In the genomic region with DNA sequence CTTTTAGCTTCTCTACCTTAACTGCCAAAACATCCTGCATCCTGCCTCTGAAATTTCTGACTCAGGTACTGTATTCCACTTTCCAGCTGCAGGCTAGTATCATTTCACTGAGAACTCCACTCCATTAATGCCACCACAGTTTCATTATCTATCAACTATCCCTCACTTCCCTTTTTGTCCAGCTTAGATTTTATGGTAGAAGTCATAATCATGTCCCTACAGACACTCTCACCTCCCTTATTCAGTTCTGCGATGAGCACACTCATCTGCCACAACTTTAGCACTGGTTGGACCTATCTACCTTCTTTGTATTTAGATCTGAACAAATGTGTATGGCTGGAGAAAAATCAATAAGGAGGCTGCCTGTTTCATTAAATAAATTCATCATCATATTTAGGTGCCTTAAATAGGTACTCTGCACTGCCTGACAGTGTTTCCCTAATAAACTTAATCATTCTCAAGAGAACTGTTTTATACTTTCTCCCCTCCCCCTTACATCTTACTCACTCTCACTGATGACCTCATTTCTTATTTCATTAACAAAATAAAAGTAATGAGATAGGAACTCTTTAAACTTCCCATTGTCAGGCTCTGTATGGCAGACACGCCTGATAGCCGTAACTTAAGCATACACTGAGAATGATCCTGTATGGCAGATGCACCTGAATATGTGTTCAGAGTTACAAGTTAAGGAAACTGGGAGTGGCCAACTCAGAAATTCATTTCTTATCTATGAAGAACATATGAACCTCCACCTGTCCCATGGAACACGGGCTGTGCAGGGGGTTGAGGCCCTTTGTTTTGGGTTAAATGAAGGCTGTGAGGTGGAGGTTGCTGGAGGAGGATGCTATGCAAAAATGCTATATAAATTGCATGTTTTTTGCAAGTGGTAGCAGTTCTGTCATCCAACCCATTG, we compare ENCODE assay signal across 9 cellular contexts.
DNase-seq lines count a peak whose midpoint lies in the region; ATAC-seq and TF ChIP-seq lines count a peak whose summit lies in the region.
"Had no signal": no experiment of that assay in that cellular context is flagged by ENCODE, and none has a peak within 500 bp of the region (broad histone marks: within the 10 kb centered on the region; RNA-seq: fewer than 3 reads in every experiment).

No MANE protein-coding gene starts in this region.

- BruUV-seq in IMR-90 (replicated peaks; lab: Mats Ljungman, UMichigan) = no TSS peak

- no peak for TF ChIP-seq CTCF in IMR-90 (conservative IDR thresholded peaks at IDR 0.05; ENCODE audit: low read depth, low read length)
- no peak for TF ChIP-seq CTCF in transverse colon (IDR thresholded peaks at IDR 0.05)
- TF ChIP-seq CTCF in coronary artery (IDR thresholded peaks at IDR 0.05) = no peak

- no peaks in the 10 kb centered on the region for H3K36me3 ChIP-seq in IMR-90 (ENCODE audit: control insufficient read depth, insufficient read depth, low read length)
- H3K36me3 ChIP-seq in transverse colon = no peaks in the 10 kb centered on the region
- H3K36me3 ChIP-seq: neutrophil had no signal

- no CpG with 5 or more reads among the region's 4 CpGs for WGBS in IMR-90 (ENCODE audit: extremely low coverage in 2 of 2, insufficient read length in 1 of 2), 2 experiments
- 68 to 72% methylated on average over 4 of the region's 4 CpGs for whole genome bisulfite sequencing in transverse colon (ENCODE audit: low coverage in 1 of 2), 2 donors

- H3K27me3 ChIP-seq in IMR-90 (ENCODE audit: control insufficient read depth, insufficient read depth, low read length) (no peaks in the 10 kb centered on the region), transverse colon (no peaks in the 10 kb centered on the region)
- H3K27me3 ChIP-seq: neutrophil had no signal

- no peak overlapping the region for H3K4ac ChIP-seq in IMR-90 (ENCODE audit: low read depth, low read length)

- TF ChIP-seq POLR2A in IMR-90 (IDR thresholded peaks at IDR 0.05; ENCODE audit: low read depth, low read length) (no peak), transverse colon (IDR thresholded peaks at IDR 0.05) (no peak)

- H3K4me1 ChIP-seq in IMR-90 (ENCODE audit: control insufficient read depth, insufficient read depth, low read length) (peaks cover 7% of the 10 kb centered on the region), transverse colon (peaks cover 13 to 35% (median 19%) of the 10 kb centered on the region in 4 donors)

- H3K56ac ChIP-seq in IMR-90 (ENCODE audit: extremely low read depth, insufficient read depth, low read length) = no peak overlapping the region

- H3K9me1 ChIP-seq in IMR-90 (ENCODE audit: insufficient read depth, low read length) = peaks cover 5% of the 10 kb centered on the region; the same call in 1 of the 2 replicates

- no peak overlapping the region for H2BK15ac ChIP-seq in IMR-90 (ENCODE audit: low read depth, low read length)

- DNase-seq in IMR-90 = peak; percentile 22
- peak; percentile 15 for DNase-seq in renal cortical epithelial cell (ENCODE audit: low read depth)
- DNase-seq in transverse colon = no peak
- no peak for DNase-seq in coronary artery (ENCODE audit: low spot score)
- no peak for DNase-seq in NCI-H187 (lab: John Stamatoyannopoulos, UW)
- DNase-seq: T-helper 17 cell had no signal

- no peak overlapping the region for H2AK5ac ChIP-seq in IMR-90 (ENCODE audit: low read depth, low read length)

- no peak overlapping the region for H3K9ac ChIP-seq in IMR-90 (ENCODE audit: low read depth, low read length)

- H2AFZ ChIP-seq in IMR-90 (replicated peaks; ENCODE audit: low read length, poor library complexity) = no peak overlapping the region

- H3K9me3 ChIP-seq in IMR-90 (ENCODE audit: control insufficient read depth, insufficient read depth, low read length) = no peaks in the 10 kb centered on the region
- no peaks in the 10 kb centered on the region for H3K9me3 ChIP-seq in transverse colon
- H3K9me3 ChIP-seq: neutrophil had no signal

- no peak overlapping the region for H3K27ac ChIP-seq in IMR-90 (ENCODE audit: insufficient read depth, low read length)
- peak overlapping the region in 2 of 4 donors; percentile 0 to 29 for H3K27ac ChIP-seq in transverse colon
- peak overlapping the region in 1 of 2 donors; percentile 80 for H3K27ac ChIP-seq in coronary artery

- no peak overlapping the region for H2AK9ac ChIP-seq in IMR-90 (replicated peaks; ENCODE audit: low read depth, low read length, poor library complexity)

- no peak overlapping the region for H3K23ac ChIP-seq in IMR-90 (ENCODE audit: low read depth, low read length)

- no peak overlapping the region for H3K18ac ChIP-seq in IMR-90 (ENCODE audit: low read depth, low read length)

- no peak overlapping the region; a peak in 1 of 4 replicates for H4K8ac ChIP-seq in IMR-90 (ENCODE audit: low read depth in 2 of 2, low read length in 2 of 2)

- no peak overlapping the region for H2BK5ac ChIP-seq in IMR-90 (ENCODE audit: low read depth, low read length, poor library complexity, severe bottlenecking)

- H4K91ac ChIP-seq in IMR-90 (ENCODE audit: insufficient read depth, low read depth, low read length) = no peak overlapping the region

- H4K5ac ChIP-seq in IMR-90 (ENCODE audit: low read depth, low read length) = no peak overlapping the region

- dilution Hi-C loops in IMR-90 (cut with HindIII; ENCODE audit: low sequenced_read_pairs, unreplicated experiment) = no loop called here

- no peak overlapping the region for H3K4me3 ChIP-seq in IMR-90 (ENCODE audit: insufficient read depth, low read depth, low read length)
- H3K4me3 ChIP-seq in transverse colon = no peak overlapping the region
- H3K4me3 ChIP-seq in coronary artery = no peak overlapping the region

- no peak overlapping the region for H3K14ac ChIP-seq in IMR-90 (replicated peaks; ENCODE audit: low read depth, low read length)

- no peak for TF ChIP-seq RAD21 in IMR-90 (IDR thresholded peaks at IDR 0.05; ENCODE audit: low read length)

- ATAC-seq in GM19043 (IDR thresholded peaks at IDR 0.05; ENCODE audit: low read depth, unreplicated experiment) (peak; percentile 52), HG02642 (IDR thresholded peaks at IDR 0.05; ENCODE audit: poor library complexity, unreplicated experiment) (peak; percentile 61), IMR-90 (ENCODE audit: low read depth) (no peak; the same call in 1 of the 2 replicates)
- ATAC-seq: T-helper 17 cell had no signal

- in situ Hi-C loops in IMR-90 (cut with MboI; ENCODE audit: low sequenced_read_pairs) = no loop called here
- in situ Hi-C loops in transverse colon (cut with MboI; ENCODE audit: low pct_ligation_motif_present in 1 of 4, low pct_unique_long_range_greater_than_20kb in 1 of 4, low sequenced_read_pairs in 3 of 4) = no loop called here

- intact Hi-C loops in IMR-90 (cut with micrococcal nuclease) = loop anchor here (5.0 kb wide), 1 partner anchor 313 kb away; no protein-coding TSS in a partner anchor
- intact Hi-C loops in transverse colon (cut with DNase I; ENCODE audit: low total_unique reads) = no loop called here

- TF ChIP-seq EP300 in transverse colon (IDR thresholded peaks at IDR 0.05; ENCODE audit: low read depth) = no peak

- no peak overlapping the region for H2BK20ac ChIP-seq in IMR-90 (ENCODE audit: low read depth, low read length)

- CTCF ChIA-PET in IMR-90 (lab: Yijun Ruan, JAX) = no interaction called here

- no peak overlapping the region for H2BK120ac ChIP-seq in IMR-90 (ENCODE audit: low read depth, low read length)

- H3K4me2 ChIP-seq in IMR-90 (ENCODE audit: low read depth, low read length) = no peak overlapping the region

- POLR2A ChIA-PET in IMR-90 (lab: Charles Lee; ENCODE audit: unreplicated experiment) = no interaction called here

- H3K79me1 ChIP-seq in IMR-90 (ENCODE audit: low read depth in 1 of 2, low read length in 2 of 2) = no peaks in the 10 kb centered on the region

- no peaks in the 10 kb centered on the region for H4K20me1 ChIP-seq in IMR-90 (ENCODE audit: insufficient read depth, low read length)

TF ChIP-seq in IMR-90, 13 proteins besides CTCF, POLR2A, EP300 and RAD21:
- TF ChIP-seq CEBPB (IDR thresholded peaks at IDR 0.05; ENCODE audit: low read depth, low read length) = no peak
- no peak for TF ChIP-seq NFE2L2 (IDR thresholded peaks at IDR 0.05; ENCODE audit: low read depth, low read length)
- no peak for TF ChIP-seq BHLHE40 (IDR thresholded peaks at IDR 0.05; ENCODE audit: low read depth, low read length)
- no peak for TF ChIP-seq MXI1 (IDR thresholded peaks at IDR 0.05; ENCODE audit: borderline replicate concordance, low read depth, low read length)
- TF ChIP-seq, protein P1, sequence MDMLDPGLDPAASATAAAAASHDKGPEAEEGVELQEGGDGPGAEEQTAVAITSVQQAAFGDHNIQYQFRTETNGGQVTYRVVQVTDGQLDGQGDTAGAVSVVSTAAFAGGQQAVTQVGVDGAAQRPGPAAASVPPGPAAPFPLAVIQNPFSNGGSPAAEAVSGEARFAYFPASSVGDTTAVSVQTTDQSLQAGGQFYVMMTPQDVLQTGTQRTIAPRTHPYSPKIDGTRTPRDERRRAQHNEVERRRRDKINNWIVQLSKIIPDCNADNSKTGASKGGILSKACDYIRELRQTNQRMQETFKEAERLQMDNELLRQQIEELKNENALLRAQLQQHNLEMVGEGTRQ (IDR thresholded peaks at IDR 0.05; ENCODE audit: low read depth, low read length) = no peak
- no peak for TF ChIP-seq FOS (IDR thresholded peaks at IDR 0.05; ENCODE audit: low read depth, low read length)
- no peak for TF ChIP-seq MAFK (IDR thresholded peaks at IDR 0.05; ENCODE audit: low read depth, low read length)
- no peak for TF ChIP-seq SMC3 (IDR thresholded peaks at IDR 0.05; ENCODE audit: low read depth, low read length)
- no peak for TF ChIP-seq RFX5 (IDR thresholded peaks at IDR 0.05; ENCODE audit: low read depth, low read length)
- no peak for TF ChIP-seq CHD1 (IDR thresholded peaks at IDR 0.05; ENCODE audit: low read depth, low read length)
- TF ChIP-seq RCOR1 (IDR thresholded peaks at IDR 0.05; ENCODE audit: insufficient replicate concordance, low read length) = no peak
- no peak for TF ChIP-seq MAZ (IDR thresholded peaks at IDR 0.05; ENCODE audit: borderline replicate concordance, low read depth, low read length)
- TF ChIP-seq, protein P2, sequence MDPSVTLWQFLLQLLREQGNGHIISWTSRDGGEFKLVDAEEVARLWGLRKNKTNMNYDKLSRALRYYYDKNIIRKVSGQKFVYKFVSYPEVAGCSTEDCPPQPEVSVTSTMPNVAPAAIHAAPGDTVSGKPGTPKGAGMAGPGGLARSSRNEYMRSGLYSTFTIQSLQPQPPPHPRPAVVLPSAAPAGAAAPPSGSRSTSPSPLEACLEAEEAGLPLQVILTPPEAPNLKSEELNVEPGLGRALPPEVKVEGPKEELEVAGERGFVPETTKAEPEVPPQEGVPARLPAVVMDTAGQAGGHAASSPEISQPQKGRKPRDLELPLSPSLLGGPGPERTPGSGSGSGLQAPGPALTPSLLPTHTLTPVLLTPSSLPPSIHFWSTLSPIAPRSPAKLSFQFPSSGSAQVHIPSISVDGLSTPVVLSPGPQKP (IDR thresholded peaks at IDR 0.05; ENCODE audit: borderline replicate concordance, low read depth, low read length) = no peak

Comparison
In these comparisons a context has a peak if more than half of its experiments do, and no peak if none do; other contexts are left out.
1. DNase-seq: peak in IMR-90 (single experiment) and renal cortical epithelial cell (single experiment); none in transverse colon (single experiment), coronary artery (single experiment) and NCI-H187 (0 of 2).